8 cellular contexts compared by ENCODE assay signal in the genomic region with DNA sequence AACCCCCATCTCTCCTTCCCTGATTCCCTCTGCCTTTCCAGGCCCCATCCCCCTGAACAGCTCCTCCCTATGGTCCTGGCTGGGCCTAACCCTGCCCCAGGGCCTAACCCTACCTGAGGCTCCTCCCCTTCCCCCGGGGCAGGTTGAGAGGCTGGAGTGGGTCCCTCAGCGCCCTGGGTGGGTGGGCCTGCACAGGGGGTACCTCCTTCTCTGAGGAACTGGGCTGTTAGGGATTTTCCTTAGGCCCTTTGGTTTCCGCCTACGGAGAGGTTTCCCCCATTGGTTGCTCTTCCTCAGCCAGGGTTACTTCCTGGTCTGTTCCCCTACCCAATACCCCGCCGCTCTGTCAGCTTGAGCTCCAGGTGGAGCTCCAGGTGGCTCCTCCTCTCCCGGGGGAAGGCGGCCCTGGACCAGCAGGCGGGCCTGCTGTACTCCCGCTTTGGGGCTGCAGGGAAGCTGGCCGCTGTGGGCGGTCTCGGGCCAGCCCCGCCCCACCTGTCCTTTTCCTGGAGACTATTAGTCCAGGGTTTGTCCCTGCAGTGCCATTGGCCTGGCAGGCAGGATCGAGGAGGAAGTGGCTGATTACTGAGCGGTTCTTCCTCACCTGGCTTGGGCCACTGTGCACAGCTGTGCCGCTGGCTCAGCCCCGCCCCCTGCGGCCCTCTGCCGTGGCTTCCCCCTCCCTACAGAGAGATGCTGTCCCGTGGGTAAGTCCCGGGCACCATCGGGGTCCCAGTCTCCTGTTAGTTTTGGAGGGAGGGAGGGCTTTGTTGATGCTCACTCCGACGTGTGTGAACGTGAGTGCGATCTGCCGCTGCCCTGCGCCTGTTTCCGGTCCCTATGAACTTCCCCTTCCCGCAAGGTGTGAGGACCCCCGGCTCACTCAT. TPM values are rescaled to one million over a fixed set of nuclear protein-coding genes. Genes with fewer than 3 reads are reported as not detected.
A peak's percentile ranks its signal among the peaks of the same experiment; 100 is the strongest.
DNase-seq lines count a peak whose midpoint lies in the region; ATAC-seq and TF ChIP-seq lines count a peak whose summit lies in the region.

No MANE protein-coding gene starts in this region.

- 18 to 20% methylated on average over 21 to 28 of the region's 32 CpGs for WGBS in mesodermal cell (ENCODE audit: insufficient coverage in 2 of 2), 2 experiments

- intact Hi-C loops in upper lobe of right lung (cut with DNase I): loop anchor here (10.0 kb wide), 1 partner anchor 159 kb away; a partner anchor contains a TSS

- H3K9me3 ChIP-seq in mesodermal cell (ENCODE audit: control insufficient read depth, low read length): no peaks in the 10 kb centered on the region
- H3K9me3 ChIP-seq in upper lobe of right lung: no peaks in the 10 kb centered on the region

- H3K27me3 ChIP-seq in upper lobe of right lung: no peaks in the 10 kb centered on the region

- DNase-seq in HuH-7.5 (ENCODE audit: low spot score): peak; percentile 95
- DNase-seq in RPMI8226: peak; percentile 89
- peak; percentile 86 for DNase-seq in cerebellar cortex (ENCODE audit: low spot score)
- DNase-seq in upper lobe of right lung: peak; percentile 97

- H3K36me3 ChIP-seq in mesodermal cell (ENCODE audit: control insufficient read depth, insufficient read depth, low read length) (peaks cover 11% of the 10 kb centered on the region), upper lobe of right lung (peaks cover 6% of the 10 kb centered on the region)

- H3K4me3 ChIP-seq in mesodermal cell (ENCODE audit: extremely low read depth, insufficient read depth, low read length, poor library complexity, severe bottlenecking): peak overlapping the region; percentile 32
- peak overlapping the region; percentile 39 for H3K4me3 ChIP-seq in upper lobe of right lung

- TF ChIP-seq CTCF in upper lobe of right lung (IDR thresholded peaks at IDR 0.05): no peak

- H3K4me1 ChIP-seq in mesodermal cell (ENCODE audit: control insufficient read depth, insufficient read depth, low read length, poor library complexity, severe bottlenecking) (peaks cover 46% of the 10 kb centered on the region), upper lobe of right lung (peaks cover 53% of the 10 kb centered on the region)

- no peak overlapping the region for H3K27ac ChIP-seq in mesodermal cell (ENCODE audit: low read depth, low read length, severe bottlenecking)
- peak overlapping the region; percentile 60 for H3K27ac ChIP-seq in upper lobe of right lung

- ATAC-seq in GM18511 (IDR thresholded peaks at IDR 0.05; ENCODE audit: unreplicated experiment): peak; percentile 28
- ATAC-seq in upper lobe of right lung: peak; percentile 82
- no peak for ATAC-seq in GM21723 (IDR thresholded peaks at IDR 0.05; ENCODE audit: unreplicated experiment)
- no peak for ATAC-seq in HG03025 (IDR thresholded peaks at IDR 0.05; ENCODE audit: low FRiP score, unreplicated experiment)

RNA-seq across cellular contexts. Expression of a gene that starts 2.5 kb away (rescaled TPM):
- polyA plus RNA-seq in mesodermal cell (2013, experiment 1 of 2): 256 TPM
- polyA plus RNA-seq in mesodermal cell (2013, experiment 2 of 2): 197 TPM
- 197 TPM for total RNA-seq in upper lobe of right lung

RNA-seq across cellular contexts. Expression of a gene that starts 2.7 kb away (rescaled TPM):
- polyA plus RNA-seq in mesodermal cell (2013, experiment 1 of 2): not detected
- not detected for polyA plus RNA-seq in mesodermal cell (2013, experiment 2 of 2)
- total RNA-seq in upper lobe of right lung: not detected

RNA-seq across cellular contexts. Expression of a gene that starts 4.9 kb away (rescaled TPM):
- 10.3 TPM for polyA plus RNA-seq in mesodermal cell (2013, experiment 1 of 2)
- polyA plus RNA-seq in mesodermal cell (2013, experiment 2 of 2): 6.5 TPM
- 154 TPM for total RNA-seq in upper lobe of right lung

RNA-seq across cellular contexts. Expression of a gene that starts 18.5 kb away (rescaled TPM):
- polyA plus RNA-seq in mesodermal cell (2013, experiment 1 of 2): 122 TPM
- 108 TPM for polyA plus RNA-seq in mesodermal cell (2013, experiment 2 of 2)
- 149 TPM for total RNA-seq in upper lobe of right lung

RNA-seq across cellular contexts. Expression of a gene that starts 24.2 kb away (rescaled TPM):
- polyA plus RNA-seq in mesodermal cell (2013, experiment 1 of 2): 267 TPM
- 253 TPM for polyA plus RNA-seq in mesodermal cell (2013, experiment 2 of 2)
- 126 TPM for total RNA-seq in upper lobe of right lung

Comparison
In these comparisons a context has a peak if more than half of its experiments do, and no peak if none do; other contexts are left out.
1. ATAC-seq: peak in GM18511 (single experiment) and upper lobe of right lung (single experiment); none in GM21723 (single experiment) and HG03025 (single experiment).
2. Peak in every context shown above with its lines, with median percentiles within 50 percentile points of each other: DNase-seq.